In the genomic region with DNA sequence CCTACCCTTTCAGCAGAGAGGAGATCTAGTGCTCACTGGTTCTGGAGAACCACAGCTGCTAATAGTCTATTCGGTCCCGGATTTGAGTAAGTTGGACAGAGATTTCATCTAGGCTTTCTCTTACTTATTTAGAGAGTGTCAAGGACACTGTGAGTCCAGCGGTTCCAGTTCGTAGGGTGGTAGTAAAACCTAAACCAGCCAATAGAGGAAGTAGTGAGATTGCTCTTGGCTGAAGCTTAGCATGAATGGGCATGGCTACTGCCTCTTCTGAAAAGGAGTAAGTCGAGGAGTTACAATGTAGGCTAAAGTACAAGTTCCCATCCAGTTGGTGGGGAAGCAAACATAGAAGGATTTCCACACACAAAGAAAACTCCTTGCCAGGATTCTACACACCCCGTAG, we compare ENCODE assay signal across 15 cellular contexts.
"Had no signal": no experiment of that assay in that cellular context is flagged by ENCODE, and none has a peak within 500 bp of the region (broad histone marks: within the 10 kb centered on the region; RNA-seq: fewer than 3 reads in every experiment).

No MANE protein-coding gene starts in this region.

- H3K9me3 ChIP-seq: testis, upper lobe of left lung had no signal

- H3K27ac ChIP-seq: coronary artery, esophagus squamous epithelium, left ventricle myocardium inferior, parathyroid adenoma, sigmoid colon, spleen, testis, upper lobe of left lung had no signal

- H3K36me3 ChIP-seq: esophagus squamous epithelium, left ventricle myocardium inferior, sigmoid colon, spleen, upper lobe of left lung had no signal

- H3K4me3 ChIP-seq: coronary artery, esophagus squamous epithelium, left ventricle myocardium inferior, sigmoid colon, spleen, testis, upper lobe of left lung had no signal

- ATAC-seq: naive thymus-derived CD8-positive, alpha-beta T cell; stimulated activated naive CD8-positive, alpha-beta T cell treated with anti-CD3 and anti-CD28 coated beads, Interleukin-15, amount 100 ng/mL, for 72 hours had no signal

- DNase-seq: activated CD4-positive, alpha-beta T cell treated with anti-CD3 and anti-CD28 coated beads, Interleukin-2, amount 50 U/mL, for 1 hour; activated CD8-positive, alpha-beta memory T cell treated with anti-CD3 and anti-CD28 coated beads for 24 hours; activated naive CD8-positive, alpha-beta T cell treated with anti-CD3 and anti-CD28 coated beads for 36 hours; amygdala; effector CD4-positive, alpha-beta T cell; esophagus squamous epithelium; left ventricle myocardium inferior; naive thymus-derived CD8-positive, alpha-beta T cell; sigmoid colon; spleen; stimulated activated naive CD8-positive, alpha-beta T cell treated with anti-CD3 and anti-CD28 coated beads, Interleukin-15, amount 100 ng/mL, for 72 hours; testis; upper lobe of left lung had no signal

- H3K27me3 ChIP-seq: esophagus squamous epithelium, sigmoid colon, spleen, testis, upper lobe of left lung had no signal

- H3K4me1 ChIP-seq: esophagus squamous epithelium, left ventricle myocardium inferior, parathyroid adenoma, sigmoid colon, spleen, testis, upper lobe of left lung had no signal
